In genomic region chr19:10854350-10855089, GRCh38 we compare ENCODE assay signal across 1 cellular context.
TF ChIP-seq lines count a peak whose summit lies in the region.

No MANE protein-coding gene starts in this region.

TF ChIP-seq in H1, 55 proteins besides CTCF, POLR2A, EP300 and RAD21 (continued from another document):
- TF ChIP-seq SIX5 (IDR thresholded peaks at IDR 0.05; ENCODE audit: low read depth, low read length) (no peak), JUND (IDR thresholded peaks at IDR 0.05; ENCODE audit: low read length) (no peak), ZNF274 (IDR thresholded peaks at IDR 0.05; ENCODE audit: borderline replicate concordance, extremely low read depth, low read length) (no peak), CHD7 (IDR thresholded peaks at IDR 0.05; ENCODE audit: insufficient replicate concordance, low read length) (no peak), YY1 (IDR thresholded peaks at IDR 0.05; ENCODE audit: low read depth, low read length) (no peak)
